Comparison of ENCODE assay signal across 17 cellular contexts in the genomic region with DNA sequence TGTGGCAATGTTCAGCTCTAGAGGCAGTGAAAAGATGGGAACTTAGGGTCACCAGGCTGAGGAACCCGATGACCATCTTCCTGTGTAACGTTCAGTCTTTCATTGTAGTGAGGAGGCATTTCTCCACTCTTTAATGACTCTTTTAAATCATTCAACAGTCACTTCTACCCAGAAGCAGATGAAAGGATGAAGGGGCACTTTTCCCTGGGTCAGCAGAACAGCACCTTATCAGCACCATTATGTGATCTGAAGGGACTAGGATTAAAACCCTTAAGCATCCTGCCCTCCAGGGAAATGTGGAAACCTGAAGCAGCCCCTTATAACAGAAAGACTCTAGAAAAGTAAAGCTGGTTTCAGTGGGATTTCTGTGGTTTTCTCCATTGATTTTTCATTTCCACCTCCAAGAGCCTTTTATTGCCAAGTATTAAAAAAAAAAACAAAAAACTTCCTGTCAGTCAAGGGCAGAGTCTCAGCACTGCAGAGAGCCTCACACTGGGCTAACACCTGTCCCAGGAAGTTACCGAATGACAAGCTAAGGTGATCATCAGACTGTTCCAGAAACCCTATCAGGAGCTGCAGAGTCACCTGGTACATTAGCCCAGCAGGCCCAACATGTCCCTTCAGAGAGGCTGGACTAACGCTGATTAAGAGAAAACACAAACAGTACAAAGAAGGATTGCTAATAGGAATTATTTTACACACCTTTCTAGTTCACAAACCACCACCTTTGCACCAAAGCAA.
DNase-seq lines count a peak whose midpoint lies in the region; ATAC-seq, FAIRE-seq and TF ChIP-seq lines count a peak whose summit lies in the region.
"Had no signal": no experiment of that assay in that cellular context is flagged by ENCODE, and none has a peak within 500 bp of the region (broad histone marks: within the 10 kb centered on the region; RNA-seq: fewer than 3 reads in every experiment).

No MANE protein-coding gene starts in this region.

- no peak overlapping the region for H2BK5ac ChIP-seq in H1 (ENCODE audit: low read depth, low read length)
- H2BK5ac ChIP-seq in trophoblast cell (ENCODE audit: low read depth, low read length, poor library complexity) = peak overlapping the region; percentile 14

- H3K36me3 ChIP-seq in H1 (ENCODE audit: control insufficient read depth in 2 of 4, insufficient read depth in 4 of 4, low read length in 3 of 4) = no peaks in the 10 kb centered on the region
- no peaks in the 10 kb centered on the region for H3K36me3 ChIP-seq in trophoblast cell (ENCODE audit: control insufficient read depth in 1 of 2, insufficient read depth in 2 of 2, low read length in 2 of 2)
- H3K36me3 ChIP-seq: MG63, SJSA1 had no signal

- TF ChIP-seq POLR2A in H1 (IDR thresholded peaks at IDR 0.05; ENCODE audit: control extremely low read depth in 1 of 2, low read depth in 2 of 2, low read length in 2 of 2) = no peak

- H4K8ac ChIP-seq in H1 (ENCODE audit: extremely low read depth, insufficient read depth, low read length) (no peak overlapping the region), trophoblast cell (ENCODE audit: low read depth, low read length) (peak overlapping the region; percentile 17)

- H3K4me1 Mint-ChIP-seq in effector memory CD8-positive, alpha-beta T cell (ENCODE audit: low read depth in 2 of 2) = no peaks in the 10 kb centered on the region
- H3K4me1 Mint-ChIP-seq in glutamatergic neuron (ENCODE audit: low read depth, unreplicated experiment) = peaks cover 5% of the 10 kb centered on the region
- H3K4me1 Mint-ChIP-seq: activated B cell treated with CpG ODN at 0.5 μM for 24 hours had no signal

- H3K27ac Mint-ChIP-seq in effector memory CD8-positive, alpha-beta T cell = no peak overlapping the region
- no peak overlapping the region for H3K27ac Mint-ChIP-seq in glutamatergic neuron (ENCODE audit: unreplicated experiment)
- H3K27ac Mint-ChIP-seq: activated B cell treated with CpG ODN at 0.5 μM for 24 hours; CD4-positive, alpha-beta T cell had no signal

- POLR2A ChIA-PET in H1 (lab: Charles Lee; ENCODE audit: partially characterized antibody) = interaction anchor here (0.7 kb wide), 1 partner anchor 76 kb away, joined by 3 read pairs; no protein-coding TSS in a partner anchor

- no peak for FAIRE-seq in H1 (lab: Jason Lieb, UNC)

- H3K4me3 ChIP-seq in H1 (ENCODE audit: extremely low read depth in 1 of 4, insufficient read depth in 2 of 4, low read depth in 3 of 4, low read length in 4 of 4) = no peak overlapping the region
- H3K4me3 ChIP-seq in trophoblast cell (ENCODE audit: low read depth, low read length) = no peak overlapping the region
- H3K4me3 ChIP-seq: MG63, SJSA1 had no signal

- H2AK5ac ChIP-seq in H1 (ENCODE audit: low read depth, low read length) (no peak overlapping the region), trophoblast cell (ENCODE audit: low read length) (peak overlapping the region; percentile 23)

- no peak overlapping the region; the same call in 1 of the 2 replicates for H3K18ac ChIP-seq in H1 (ENCODE audit: extremely low read depth, low read length)
- H3K18ac ChIP-seq in trophoblast cell (ENCODE audit: low read length) = no peak overlapping the region

- no peak overlapping the region for H4K12ac ChIP-seq in trophoblast cell (ENCODE audit: low read depth, low read length)

- H3K4me2 ChIP-seq in H1 (ENCODE audit: insufficient read depth in 1 of 2, low read depth in 2 of 2, low read length in 2 of 2) (no peak overlapping the region), trophoblast cell (ENCODE audit: low read length) (no peak overlapping the region)

- DNase-seq in DMS79 (lab: John Stamatoyannopoulos, UW) = peak; percentile 34
- DNase-seq in NCI-H146 treated with DMSO at 0.1 percent for 48 hours (lab: John Stamatoyannopoulos, UW; ENCODE audit: unreplicated experiment) = peak; percentile 18
- DNase-seq in H1 (ENCODE audit: low read depth in 1 of 2, low spot score in 2 of 2) = no peak
- no peak for DNase-seq in trophoblast cell
- no peak for DNase-seq in effector memory CD8-positive, alpha-beta T cell
- no peak for DNase-seq in RKO (ENCODE audit: low spot score)
- DNase-seq in glutamatergic neuron = no peak
- DNase-seq: activated B cell treated with CpG ODN at 0.5 μM for 24 hours; activated CD8-positive, alpha-beta memory T cell treated with anti-CD3 and anti-CD28 coated beads, Interleukin-2, amount 50 U/mL, for 4 hours; CD4-positive, alpha-beta T cell; effector CD4-positive, alpha-beta T cell; MG63; NCI-H526 treated with DMSO at 0.1 percent for 48 hours; stimulated activated CD4-positive, alpha-beta T cell treated with anti-CD3 and anti-CD28 coated beads, Interleukin-2, amount 100 ng/mL, for 24 hours; stimulated activated naive CD4-positive, alpha-beta T cell treated with Interleukin-2 at 50 U/mL for 16 hours had no signal

- H3K4me1 ChIP-seq in H1 (replicated peaks in 1 of 4; ENCODE audit: control insufficient read depth in 3 of 4, insufficient read depth in 4 of 4, low read length in 3 of 4) = peaks cover 5 to 19% (median 7%) of the 10 kb centered on the region in 4 experiments; a peak in 5 of 7 replicates
- H3K4me1 ChIP-seq in trophoblast cell (ENCODE audit: control insufficient read depth in 1 of 2, insufficient read depth in 2 of 2, low read length in 2 of 2) = peaks cover 2 to 23% of the 10 kb centered on the region in 2 experiments

- H3K56ac ChIP-seq in H1 (replicated peaks; ENCODE audit: insufficient read length, low read depth, low read length) = no peak overlapping the region

- no peak overlapping the region for H3K23ac ChIP-seq in H1 (ENCODE audit: insufficient read length)
- H3K23ac ChIP-seq in trophoblast cell (ENCODE audit: low read length) = no peak overlapping the region

- H3K23me2 ChIP-seq in H1 (ENCODE audit: low read depth, low read length) = no peaks in the 10 kb centered on the region

- no peaks in the 10 kb centered on the region for H3K36me3 Mint-ChIP-seq in effector memory CD8-positive, alpha-beta T cell (ENCODE audit: insufficient read depth)
- no peaks in the 10 kb centered on the region for H3K36me3 Mint-ChIP-seq in glutamatergic neuron (ENCODE audit: unreplicated experiment)

- H3K9me3 Mint-ChIP-seq in effector memory CD8-positive, alpha-beta T cell = no peaks in the 10 kb centered on the region
- H3K9me3 Mint-ChIP-seq in glutamatergic neuron (ENCODE audit: unreplicated experiment) = peaks cover 2% of the 10 kb centered on the region
- H3K9me3 Mint-ChIP-seq: activated B cell treated with CpG ODN at 0.5 μM for 24 hours; CD4-positive, alpha-beta T cell had no signal

- H3K14ac ChIP-seq in H1 (ENCODE audit: insufficient read length) = no peak overlapping the region
- H3K14ac ChIP-seq in trophoblast cell (ENCODE audit: low read length) = no peak overlapping the region

- TF ChIP-seq RAD21 in H1 (IDR thresholded peaks at IDR 0.05 in 1 of 2, conservative IDR thresholded peaks at IDR 0.05 in 1 of 2; ENCODE audit: low read depth in 2 of 2, low read length in 2 of 2) = no peak

- H2BK12ac ChIP-seq in H1 (ENCODE audit: low read depth, low read length) = no peak overlapping the region
- peak overlapping the region; percentile 29 for H2BK12ac ChIP-seq in trophoblast cell (ENCODE audit: low read length)

- no peaks in the 10 kb centered on the region for H4K20me1 ChIP-seq in H1 (replicated peaks in 1 of 2; ENCODE audit: control insufficient read depth in 1 of 2, insufficient read depth in 2 of 2, low read length in 2 of 2)

- no peak overlapping the region for H2BK20ac ChIP-seq in H1 (ENCODE audit: low read length)

- no peak for TF ChIP-seq EP300 in H1 (IDR thresholded peaks at IDR 0.05; ENCODE audit: borderline replicate concordance in 1 of 2, low read depth in 2 of 2, low read length in 2 of 2)

- H3K9me3 ChIP-seq in H1 (ENCODE audit: insufficient read depth in 2 of 2, low read depth in 1 of 2, low read length in 1 of 2) (no peaks in the 10 kb centered on the region), trophoblast cell (ENCODE audit: insufficient read depth, low read depth, low read length) (no peaks in the 10 kb centered on the region)
- H3K9me3 ChIP-seq: MG63, SJSA1 had no signal

- CTCF ChIA-PET in H1 (lab: Charles Lee; ENCODE audit: partially characterized antibody) = interaction anchor here (0.8 kb wide), 1 partner anchor 18 kb away, joined by 4 read pairs; no protein-coding TSS in a partner anchor

- TF ChIP-seq CTCF in H1 (IDR thresholded peaks at IDR 0.05; ENCODE audit: control extremely low read depth in 1 of 3, insufficient read depth in 1 of 3, low read depth in 1 of 3, low read length in 3 of 3) = no peak
- TF ChIP-seq CTCF in glutamatergic neuron (IDR thresholded peaks at IDR 0.05; ENCODE audit: partially characterized antibody, unreplicated experiment) = no peak

- H2AFZ ChIP-seq in H1 (ENCODE audit: low read length) (no peak overlapping the region), trophoblast cell (ENCODE audit: insufficient read depth, low read length, poor library complexity) (no peak overlapping the region)

- H4K91ac ChIP-seq in H1 (replicated peaks; ENCODE audit: insufficient read length, low read length) (peak overlapping the region; percentile 5), trophoblast cell (ENCODE audit: low read depth, low read length) (peak overlapping the region; percentile 70)

- H3K79me1 ChIP-seq in H1 (ENCODE audit: low read depth, low read length) (no peaks in the 10 kb centered on the region), trophoblast cell (ENCODE audit: low read length) (peaks cover 14% of the 10 kb centered on the region)

- H3K27ac ChIP-seq in H1 (ENCODE audit: low read depth, low read length) = no peak overlapping the region
- H3K27ac ChIP-seq in trophoblast cell (ENCODE audit: low read depth, low read length) = peak overlapping the region; percentile 96
- H3K27ac ChIP-seq: SJSA1 had no signal

- H3K9ac ChIP-seq in H1 (replicated peaks in 1 of 4; ENCODE audit: extremely low read depth in 1 of 4, low read depth in 3 of 4, low read length in 3 of 4) (no peak overlapping the region), trophoblast cell (ENCODE audit: low read length) (no peak overlapping the region)

- peaks cover 24 to 48% of the 10 kb centered on the region in 2 donors for H3K27me3 Mint-ChIP-seq in effector memory CD8-positive, alpha-beta T cell
- H3K27me3 Mint-ChIP-seq in glutamatergic neuron (ENCODE audit: unreplicated experiment) = peaks cover 4% of the 10 kb centered on the region

- H2BK15ac ChIP-seq in H1 (ENCODE audit: low read length) = no peak overlapping the region; the same call in 1 of the 2 replicates

- H3K4me3 Mint-ChIP-seq in effector memory CD8-positive, alpha-beta T cell = no peak overlapping the region
- H3K4me3 Mint-ChIP-seq in glutamatergic neuron (ENCODE audit: unreplicated experiment) = no peak overlapping the region
- H3K4me3 Mint-ChIP-seq: activated B cell treated with CpG ODN at 0.5 μM for 24 hours; CD4-positive, alpha-beta T cell had no signal

- H3K27me3 ChIP-seq in H1 (replicated peaks in 1 of 4; ENCODE audit: control insufficient read depth in 3 of 4, extremely low read depth in 1 of 4, insufficient read depth in 3 of 4, low read length in 3 of 4) = no peaks in the 10 kb centered on the region
- no peaks in the 10 kb centered on the region for H3K27me3 ChIP-seq in trophoblast cell (ENCODE audit: insufficient read depth, low read length)
- H3K27me3 ChIP-seq: MG63, SJSA1 had no signal

- no peak overlapping the region for H4K5ac ChIP-seq in H1 (ENCODE audit: insufficient read length, low read depth, low read length)

- no peak for ATAC-seq in effector memory CD8-positive, alpha-beta T cell (replicated peaks)
- no peak for ATAC-seq in GM19395 (IDR thresholded peaks at IDR 0.05; ENCODE audit: unreplicated experiment)

- WGBS in H1 (ENCODE audit: extremely low coverage in 1 of 2, insufficient coverage in 1 of 2, insufficient read length in 1 of 2, insufficient replicate concordance in 2 of 2, low coverage in 1 of 2, low lambda C conversion rate in 2 of 2, missing lambda C conversion rate in 1 of 2), 2 experiments = 93% methylated on average over 4 of the region's 4 CpGs; no CpG with 5 or more reads in 1 of the 2 experiments
- WGBS in trophoblast cell (ENCODE audit: extremely low coverage, insufficient coverage, insufficient read length) = no CpG with 5 or more reads among the region's 4 CpGs

- H3K4ac ChIP-seq in H1 (replicated peaks; ENCODE audit: insufficient read length, low read depth, low read length) (no peak overlapping the region), trophoblast cell (ENCODE audit: low read depth, low read length) (no peak overlapping the region)

- H2BK120ac ChIP-seq in H1 (replicated peaks; ENCODE audit: low read depth, low read length) (no peak overlapping the region), trophoblast cell (ENCODE audit: insufficient read depth, low read length, poor library complexity) (peak overlapping the region; percentile 48)

- no peaks in the 10 kb centered on the region for H3K79me2 ChIP-seq in H1 (ENCODE audit: control insufficient read depth in 1 of 2, insufficient read depth in 2 of 2, low read length in 2 of 2)
- H3K79me2 ChIP-seq in trophoblast cell (ENCODE audit: control insufficient read depth, insufficient read depth, low read length, poor library complexity) = no peaks in the 10 kb centered on the region

Comparison
In these comparisons a context has a peak if more than half of its experiments do, and no peak if none do; other contexts are left out.
1. DNase-seq: peak in DMS79 (single experiment) and NCI-H146 treated with DMSO at 0.1 percent for 48 hours (single experiment); none in H1 (0 of 2), trophoblast cell (0 of 2), effector memory CD8-positive, alpha-beta T cell (0 of 3), RKO (single experiment) and glutamatergic neuron (single experiment).